Comparison of ENCODE assay signal across 8 cellular contexts in the genomic region with DNA sequence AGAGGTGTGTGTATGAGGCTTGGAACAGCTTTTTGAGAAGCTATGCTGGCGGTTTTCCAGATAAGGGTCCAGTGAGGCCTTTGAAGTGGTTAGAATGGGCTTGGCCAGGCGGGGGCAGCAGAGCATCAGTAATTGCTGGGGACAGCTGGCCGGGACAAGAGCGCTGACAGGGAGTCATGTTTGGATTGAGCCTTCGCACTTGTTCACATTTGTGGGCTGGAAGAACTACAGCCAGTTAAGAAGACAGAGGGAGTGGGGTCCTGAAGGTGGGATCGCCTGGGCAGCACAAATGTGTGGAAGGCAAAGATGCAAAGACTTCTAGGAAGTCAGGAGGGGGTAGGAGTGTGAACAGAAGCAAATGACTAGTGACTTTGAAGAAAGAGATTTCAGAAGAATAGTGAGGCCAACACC. TPM values are rescaled to one million over a fixed set of nuclear protein-coding genes. Genes with fewer than 3 reads are reported as not detected.
A peak's percentile ranks its signal among the peaks of the same experiment; 100 is the strongest.
DNase-seq lines count a peak whose midpoint lies in the region; ATAC-seq and TF ChIP-seq lines count a peak whose summit lies in the region.

No MANE protein-coding gene starts in this region.

- in situ Hi-C loops in G401 (cut with HindIII; ENCODE audit: low sequenced_read_pairs) = no loop called here

- H3K36me3 ChIP-seq in H7 (replicated peaks; ENCODE audit: control insufficient read depth, insufficient read depth, low read length) (no peaks in the 10 kb centered on the region), MM.1S (replicated peaks; ENCODE audit: insufficient read depth, low read length) (no peaks in the 10 kb centered on the region), osteoblast (ENCODE audit: insufficient read depth, low read length) (no peaks in the 10 kb centered on the region), tibial artery (no peaks in the 10 kb centered on the region)

- H3K4me1 ChIP-seq in MM.1S (ENCODE audit: low read length) = no peaks in the 10 kb centered on the region
- H3K4me1 ChIP-seq in foreskin keratinocyte = no peaks in the 10 kb centered on the region
- no peaks in the 10 kb centered on the region for H3K4me1 ChIP-seq in osteoblast (ENCODE audit: insufficient read depth, low read length)
- no peaks in the 10 kb centered on the region for H3K4me1 ChIP-seq in tibial artery

- no peaks in the 10 kb centered on the region for H3F3A ChIP-seq in MM.1S (ENCODE audit: insufficient read depth, low read length)

- H3K9me2 ChIP-seq in MM.1S (replicated peaks; ENCODE audit: insufficient read depth, low read length) = no peaks in the 10 kb centered on the region

- H3K79me2 ChIP-seq in MM.1S (ENCODE audit: low read length) = no peaks in the 10 kb centered on the region
- no peaks in the 10 kb centered on the region for H3K79me2 ChIP-seq in osteoblast (ENCODE audit: insufficient read depth, low read length)

- H2AFZ ChIP-seq in MM.1S (ENCODE audit: low read length) (peak overlapping the region; percentile 67), osteoblast (ENCODE audit: low read length) (peak overlapping the region; percentile 74)

- no peaks in the 10 kb centered on the region for H4K20me1 ChIP-seq in MM.1S (ENCODE audit: insufficient read depth, low read length)
- H4K20me1 ChIP-seq in osteoblast (ENCODE audit: insufficient read depth, low read length) = no peaks in the 10 kb centered on the region

- DNase-seq in G401 (ENCODE audit: low spot score) (peak; percentile 70), H7 (peak; percentile 74), MM.1S (peak; percentile 75), SHP77 treated with DMSO at 0.1 percent for 48 hours (lab: John Stamatoyannopoulos, UW) (peak; percentile 59), foreskin keratinocyte (peak; percentile 12 to 30), osteoblast (ENCODE audit: insufficient read length, low spot score, missing footprints) (peak; percentile 88), tibial artery (peak; percentile 72 to 74)
- peak; percentile 39 for DNase-seq in activated effector memory CD4-positive, alpha-beta T cell treated with Interleukin-2 at 50 U/mL for 16 hours

- H3K4me3 ChIP-seq in H7 (ENCODE audit: insufficient read depth, low read depth, low read length) (no peak overlapping the region), MM.1S (ENCODE audit: low read length) (no peak overlapping the region), osteoblast (ENCODE audit: insufficient read depth, low read length) (no peak overlapping the region), tibial artery (no peak overlapping the region)

- TF ChIP-seq CTCF in MM.1S (IDR thresholded peaks at IDR 0.05; ENCODE audit: low read length) = peak; percentile 81
- peak; percentile 84 for TF ChIP-seq CTCF in foreskin keratinocyte (conservative IDR thresholded peaks at IDR 0.05)
- peak; percentile 81 for TF ChIP-seq CTCF in osteoblast (IDR thresholded peaks at IDR 0.05; ENCODE audit: extremely low read depth, low read depth, low read length)
- peak; percentile 67 to 76 for TF ChIP-seq CTCF in tibial artery (IDR thresholded peaks at IDR 0.05)

- intact Hi-C loops in tibial artery (cut with DNase I; ENCODE audit: low total_unique reads) = loop anchor here (5.0 kb wide), 2 partner anchors 73 to 738 kb away; no protein-coding TSS in a partner anchor

- no peak overlapping the region for H3K27ac ChIP-seq in MM.1S (ENCODE audit: low read length)
- H3K27ac ChIP-seq in foreskin keratinocyte = no peak overlapping the region
- H3K27ac ChIP-seq in osteoblast (ENCODE audit: low read depth, low read length) = no peak overlapping the region
- no peak overlapping the region for H3K27ac ChIP-seq in tibial artery

- H3K9me3 ChIP-seq in MM.1S (replicated peaks; ENCODE audit: insufficient read depth, low read length) = no peaks in the 10 kb centered on the region
- no peaks in the 10 kb centered on the region for H3K9me3 ChIP-seq in osteoblast (ENCODE audit: low read depth, low read length)
- no peaks in the 10 kb centered on the region for H3K9me3 ChIP-seq in tibial artery

- 0 out of 2 replicates have a peak overlapping the region, but pooled peaks have one; percentile 22 for H3K4me2 ChIP-seq in MM.1S (ENCODE audit: low read depth, low read length)
- no peak overlapping the region for H3K4me2 ChIP-seq in osteoblast (ENCODE audit: insufficient read depth, low read length)

- no peak overlapping the region for H3K9ac ChIP-seq in MM.1S (ENCODE audit: low read length)

- no peaks in the 10 kb centered on the region for H3K27me3 ChIP-seq in H7 (ENCODE audit: control insufficient read depth, insufficient read depth, low read length)
- H3K27me3 ChIP-seq in MM.1S (replicated peaks; ENCODE audit: insufficient read depth, low read length) = no peaks in the 10 kb centered on the region
- H3K27me3 ChIP-seq in foreskin keratinocyte = no peaks in the 10 kb centered on the region
- no peaks in the 10 kb centered on the region for H3K27me3 ChIP-seq in osteoblast (ENCODE audit: insufficient read depth, low read length)
- H3K27me3 ChIP-seq in tibial artery = no peaks in the 10 kb centered on the region

- peak; percentile 97 for ATAC-seq in foreskin keratinocyte

RNA-seq across cellular contexts. Expression of gene SDHAF3, which starts 12.8 kb away (rescaled TPM):
- 31.3 and 54.7 TPM in 2 replicates for total RNA-seq in G401 (2014; rRNA removed; shearing (Covaris generic))
- total RNA-seq in H7 (2014; rRNA removed; shearing (Covaris generic)) = 31.3 and 41.3 TPM in 2 replicates
- total RNA-seq in foreskin keratinocyte (21.8 and 28.7 TPM in 2 replicates), osteoblast (6.5 and 9.1 TPM in 2 replicates)
- polyA plus RNA-seq in foreskin keratinocyte = 18.6 and 24.6 TPM in 2 replicates

Comparison
In these comparisons a context has a peak if more than half of its experiments do, and no peak if none do; other contexts are left out.
1. DNase-seq: peak in every context shown above with its lines; median percentile 88 in osteoblast; 75 in MM.1S; 74 in H7; 73 in tibial artery; 70 in G401; 59 in SHP77 treated with DMSO at 0.1 percent for 48 hours; 39 in activated effector memory CD4-positive, alpha-beta T cell treated with Interleukin-2 at 50 U/mL for 16 hours; 21 in foreskin keratinocyte.